Comparison of ENCODE assay signal across 1 cellular context in genomic region chr15:39455502-39455991, GRCh38.
TF ChIP-seq lines count a peak whose summit lies in the region.

No MANE protein-coding gene starts in this region.

TF ChIP-seq in HepG2, 621 proteins besides CTCF, POLR2A, EP300 and RAD21 (continued from another document and continues in another):
- TF ChIP-seq ZNF362 (CRISPR knock-in tag; IDR thresholded peaks at IDR 0.05; ENCODE audit: borderline replicate concordance) = peak; percentile 39; the same call in 1 of the 2 replicates
- TF ChIP-seq ZNF331 (CRISPR knock-in tag; IDR thresholded peaks at IDR 0.05) = no peak
- TF ChIP-seq NR2F6 (IDR thresholded peaks at IDR 0.05) = no peak; the same call in 1 of the 2 replicates
- TF ChIP-seq NR2F6 (CRISPR knock-in tag; IDR thresholded peaks at IDR 0.05) = peak; percentile 12; the same call in 1 of the 2 replicates
- peak; percentile 31; the same call in 1 of the 2 replicates for TF ChIP-seq THAP11 (CRISPR knock-in tag; IDR thresholded peaks at IDR 0.05)
- TF ChIP-seq ZBTB43 (CRISPR knock-in tag; conservative IDR thresholded peaks at IDR 0.05) = peak; percentile 50; the same call in 1 of the 2 replicates
- peak; percentile 30; the same call in 1 of the 2 replicates for TF ChIP-seq ZNF12 (CRISPR knock-in tag; IDR thresholded peaks at IDR 0.05)
- peak; percentile 73 for TF ChIP-seq FOSL2 (CRISPR knock-in tag; IDR thresholded peaks at IDR 0.05)
- TF ChIP-seq MAFG (CRISPR knock-in tag; IDR thresholded peaks at IDR 0.05) = peak; percentile 77
- no peak for TF ChIP-seq AGO1 (IDR thresholded peaks at IDR 0.05; ENCODE audit: low read depth, low read length, poor library complexity, severe bottlenecking)
- TF ChIP-seq ZNF589 (CRISPR knock-in tag; conservative IDR thresholded peaks at IDR 0.05) = no peak
- no peak for TF ChIP-seq ZNF44 (CRISPR knock-in tag; IDR thresholded peaks at IDR 0.05)
- TF ChIP-seq ZNF292 (CRISPR knock-in tag; IDR thresholded peaks at IDR 0.05; ENCODE audit: borderline replicate concordance, low read depth) = peak; percentile 60; the same call in 1 of the 2 replicates
- peak; percentile 76 for TF ChIP-seq NFE2 (CRISPR knock-in tag; IDR thresholded peaks at IDR 0.05)
- TF ChIP-seq TFE3 (CRISPR knock-in tag; IDR thresholded peaks at IDR 0.05) = peak; percentile 52; the same call in 1 of the 2 replicates
- TF ChIP-seq RELA (CRISPR knock-in tag; IDR thresholded peaks at IDR 0.05) = peak; percentile 15; the same call in 1 of the 2 replicates
- no peak for TF ChIP-seq KDM5B (CRISPR knock-in tag; IDR thresholded peaks at IDR 0.05; ENCODE audit: borderline replicate concordance)
- TF ChIP-seq FOXJ3 (CRISPR knock-in tag; IDR thresholded peaks at IDR 0.05; ENCODE audit: borderline replicate concordance) = peak; percentile 41; the same call in 1 of the 2 replicates
- 0 out of 2 replicates have a peak, but pooled peaks have one; percentile 44 for TF ChIP-seq ZNF710 (CRISPR knock-in tag; IDR thresholded peaks at IDR 0.05; ENCODE audit: borderline replicate concordance)
- no peak for TF ChIP-seq SIN3A (IDR thresholded peaks at IDR 0.05; ENCODE audit: borderline replicate concordance, low read depth, low read length)
- 0 out of 2 replicates have a peak, but pooled peaks have one; percentile 7 for TF ChIP-seq ZBTB40 (IDR thresholded peaks at IDR 0.05)
- TF ChIP-seq ZBTB40 (CRISPR knock-in tag; IDR thresholded peaks at IDR 0.05) = no peak; the same call in 1 of the 2 replicates
- TF ChIP-seq NFKBIZ (CRISPR knock-in tag; IDR thresholded peaks at IDR 0.05) = peak; percentile 24; the same call in 1 of the 2 replicates
- peak; percentile 92 for TF ChIP-seq ARID3A (IDR thresholded peaks at IDR 0.05; ENCODE audit: low read depth, low read length)
- peak; percentile 31; the same call in 1 of the 2 replicates for TF ChIP-seq CEBPB (IDR thresholded peaks at IDR 0.05; ENCODE audit: borderline replicate concordance, low read depth, low read length)
- TF ChIP-seq ZNF609 (CRISPR knock-in tag; IDR thresholded peaks at IDR 0.05; ENCODE audit: borderline replicate concordance) = peak; percentile 42; the same call in 1 of the 2 replicates
- TF ChIP-seq SIX1 (CRISPR knock-in tag; IDR thresholded peaks at IDR 0.05; ENCODE audit: borderline replicate concordance) = peak; percentile 23; the same call in 1 of the 2 replicates
- peak; percentile 100 for TF ChIP-seq ZBTB20 (CRISPR knock-in tag; IDR thresholded peaks at IDR 0.05; ENCODE audit: borderline replicate concordance, low read depth)
- TF ChIP-seq GFI1 (CRISPR knock-in tag; IDR thresholded peaks at IDR 0.05; ENCODE audit: borderline replicate concordance) = 0 out of 2 replicates have a peak, but pooled peaks have one; percentile 12
- 0 out of 2 replicates have a peak, but pooled peaks have one; percentile 43 for TF ChIP-seq ZGPAT (CRISPR knock-in tag; IDR thresholded peaks at IDR 0.05)
- TF ChIP-seq SMAD9 (CRISPR knock-in tag; IDR thresholded peaks at IDR 0.05) = no peak
- no peak for TF ChIP-seq ZNF713 (CRISPR knock-in tag; IDR thresholded peaks at IDR 0.05)
